11 cellular contexts compared by ENCODE assay signal in the genomic region with DNA sequence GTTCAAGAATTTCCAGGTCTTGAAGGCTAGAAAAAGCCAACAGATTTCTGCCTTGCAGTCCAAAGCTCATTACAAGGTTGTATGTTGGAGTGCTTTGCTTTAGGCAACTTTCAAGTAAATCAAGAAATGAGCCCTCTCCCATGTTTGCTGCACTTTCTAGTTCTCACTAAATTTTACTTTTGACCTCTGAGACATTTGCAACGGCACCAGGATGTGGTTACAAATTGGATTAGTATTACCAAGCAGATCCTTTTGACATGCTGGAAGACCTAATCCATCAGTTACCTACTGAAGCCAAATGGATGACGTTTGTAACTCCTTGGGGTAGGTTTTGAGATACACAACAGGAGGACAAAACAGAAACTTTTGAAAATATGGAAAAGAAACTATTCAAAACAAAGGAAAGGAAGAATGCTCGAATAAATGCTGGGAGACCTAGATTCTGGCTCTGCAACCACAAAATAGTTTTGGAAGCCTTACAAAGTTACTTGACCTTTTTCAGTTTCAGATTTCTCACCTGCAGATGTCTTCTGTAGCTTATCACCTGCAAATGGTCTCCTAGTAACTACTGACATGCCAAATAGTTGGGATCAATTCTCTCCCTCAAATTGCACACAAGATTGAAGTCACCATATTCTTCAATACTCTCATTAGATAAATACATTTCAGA.
DNase-seq lines count a peak whose midpoint lies in the region; ATAC-seq, FAIRE-seq and TF ChIP-seq lines count a peak whose summit lies in the region.
"Had no signal": no experiment of that assay in that cellular context is flagged by ENCODE, and none has a peak within 500 bp of the region (broad histone marks: within the 10 kb centered on the region; RNA-seq: fewer than 3 reads in every experiment).

No MANE protein-coding gene starts in this region.

- peak overlapping the region; percentile 84 for H2BK12ac ChIP-seq in H1 (ENCODE audit: low read depth, low read length)

- H3K14ac ChIP-seq in H1 (ENCODE audit: insufficient read length), result no peak overlapping the region

- H4K5ac ChIP-seq in H1 (ENCODE audit: insufficient read length, low read depth, low read length), result no peak overlapping the region

- no peaks in the 10 kb centered on the region for H3K79me1 ChIP-seq in H1 (ENCODE audit: low read depth, low read length)

- 70% methylated on average over 3 of the region's 3 CpGs; no CpG with 5 or more reads in 1 of the 2 experiments for WGBS in H1 (ENCODE audit: extremely low coverage in 1 of 2, insufficient coverage in 1 of 2, insufficient read length in 1 of 2, insufficient replicate concordance in 2 of 2, low coverage in 1 of 2, low lambda C conversion rate in 2 of 2, missing lambda C conversion rate in 1 of 2), 2 experiments

- H3K9ac ChIP-seq in H1 (replicated peaks in 1 of 4; ENCODE audit: extremely low read depth in 1 of 4, low read depth in 3 of 4, low read length in 3 of 4), result no peak overlapping the region

- H3K4me1 ChIP-seq in GM23338 (ENCODE audit: insufficient read depth), result peaks cover 31% of the 10 kb centered on the region
- peaks cover 1 to 22% (median 12%) of the 10 kb centered on the region in 4 experiments for H3K4me1 ChIP-seq in H1 (replicated peaks in 1 of 4; ENCODE audit: control insufficient read depth in 3 of 4, insufficient read depth in 4 of 4, low read length in 3 of 4)
- H3K4me1 ChIP-seq: Caco-2 had no signal

- peak overlapping the region; percentile 35 for H4K91ac ChIP-seq in H1 (replicated peaks; ENCODE audit: insufficient read length, low read length)

- H3K79me2 ChIP-seq in GM23338 (replicated peaks; ENCODE audit: insufficient read depth) (no peaks in the 10 kb centered on the region), H1 (ENCODE audit: control insufficient read depth in 1 of 2, insufficient read depth in 2 of 2, low read length in 2 of 2) (no peaks in the 10 kb centered on the region)

- no peak for TF ChIP-seq RAD21 in H1 (IDR thresholded peaks at IDR 0.05 in 1 of 2, conservative IDR thresholded peaks at IDR 0.05 in 1 of 2; ENCODE audit: low read depth in 2 of 2, low read length in 2 of 2)

- no peak for TF ChIP-seq POLR2A in H1 (IDR thresholded peaks at IDR 0.05; ENCODE audit: control extremely low read depth in 1 of 2, low read depth in 2 of 2, low read length in 2 of 2)

- H3K4me3 Mint-ChIP-seq in GM23338, result no peak overlapping the region
- no peak overlapping the region for H3K4me3 Mint-ChIP-seq in stimulated activated naive CD8-positive, alpha-beta T cell treated with anti-CD3 and anti-CD28 coated beads, Interleukin-15, amount 100 ng/mL, for 72 hours
- H3K4me3 Mint-ChIP-seq in activated CD4-positive, alpha-beta memory T cell treated with anti-CD3 and anti-CD28 coated beads, Interleukin-2, amount 10 ng/mL, durations not matched to agents 7 days and 5 days, result no peak overlapping the region
- H3K4me3 Mint-ChIP-seq: endodermal cell had no signal

- H4K8ac ChIP-seq in H1 (ENCODE audit: extremely low read depth, insufficient read depth, low read length), result no peak overlapping the region

- no peaks in the 10 kb centered on the region for H3K36me3 ChIP-seq in GM23338 (ENCODE audit: insufficient read depth)
- no peaks in the 10 kb centered on the region for H3K36me3 ChIP-seq in H1 (ENCODE audit: control insufficient read depth in 2 of 4, insufficient read depth in 4 of 4, low read length in 3 of 4)

- H3K4me2 ChIP-seq in GM23338, result peak overlapping the region; percentile 13
- no peak overlapping the region for H3K4me2 ChIP-seq in H1 (ENCODE audit: insufficient read depth in 1 of 2, low read depth in 2 of 2, low read length in 2 of 2)

- peak overlapping the region; percentile 97 for H2BK120ac ChIP-seq in H1 (replicated peaks; ENCODE audit: low read depth, low read length)

- peak; percentile 45 for ATAC-seq in GM19023 (IDR thresholded peaks at IDR 0.05; ENCODE audit: unreplicated experiment)
- no peak for ATAC-seq in GM23338
- ATAC-seq in HG03354 (IDR thresholded peaks at IDR 0.05; ENCODE audit: poor library complexity, severe bottlenecking, unreplicated experiment), result peak; percentile 69
- no peak for ATAC-seq in stimulated activated naive CD8-positive, alpha-beta T cell treated with anti-CD3 and anti-CD28 coated beads, Interleukin-15, amount 100 ng/mL, for 72 hours

- H3K4ac ChIP-seq in H1 (replicated peaks; ENCODE audit: insufficient read length, low read depth, low read length), result no peak overlapping the region

- no peaks in the 10 kb centered on the region; the same call in 1 of the 2 replicates for H3K23me2 ChIP-seq in H1 (ENCODE audit: low read depth, low read length)

- H3K56ac ChIP-seq in H1 (replicated peaks; ENCODE audit: insufficient read length, low read depth, low read length), result no peak overlapping the region

- peak overlapping the region; percentile 85; the same call in 1 of the 2 replicates for H2BK5ac ChIP-seq in H1 (ENCODE audit: low read depth, low read length)

- H3F3A ChIP-seq in GM23338 (replicated peaks; ENCODE audit: low read depth), result peaks cover 5% of the 10 kb centered on the region; the same call in 1 of the 2 replicates

- no peaks in the 10 kb centered on the region; the same call in 2 of the 3 replicates for H3K9me3 Mint-ChIP-seq in GM23338
- H3K9me3 Mint-ChIP-seq in stimulated activated naive CD8-positive, alpha-beta T cell treated with anti-CD3 and anti-CD28 coated beads, Interleukin-15, amount 100 ng/mL, for 72 hours, result no peaks in the 10 kb centered on the region
- H3K9me3 Mint-ChIP-seq in activated CD4-positive, alpha-beta memory T cell treated with anti-CD3 and anti-CD28 coated beads, Interleukin-2, amount 10 ng/mL, durations not matched to agents 7 days and 5 days, result peaks cover 2% of the 10 kb centered on the region
- H3K9me3 Mint-ChIP-seq: endodermal cell had no signal

- H2AK5ac ChIP-seq in H1 (ENCODE audit: low read depth, low read length), result peak overlapping the region; percentile 47; the same call in 1 of the 2 replicates

- H4K20me1 ChIP-seq in GM23338 (replicated peaks; ENCODE audit: insufficient read depth), result no peaks in the 10 kb centered on the region
- H4K20me1 ChIP-seq in H1 (replicated peaks in 1 of 2; ENCODE audit: control insufficient read depth in 1 of 2, insufficient read depth in 2 of 2, low read length in 2 of 2), result no peaks in the 10 kb centered on the region

- FAIRE-seq in H1 (lab: Jason Lieb, UNC), result peak; percentile 52

- CTCF ChIA-PET in H1 (lab: Charles Lee; ENCODE audit: partially characterized antibody), result interaction anchor here (0.6 to 5.5 kb wide), 26 partner anchors 8 to 611 kb away, joined by 3 to 34 read pairs (median 4); partner anchors contain the start of gene ADGRL2
- CTCF ChIA-PET in activated CD4-positive, alpha-beta memory T cell treated with anti-CD3 and anti-CD28 coated beads, Interleukin-2, amount 10 ng/mL, durations not matched to agents 7 days and 5 days (lab: Charles Lee), result no interaction called here

- peaks cover 3% of the 10 kb centered on the region; the same call in 1 of the 3 replicates for H3K36me3 Mint-ChIP-seq in GM23338 (ENCODE audit: low read depth)
- no peaks in the 10 kb centered on the region for H3K36me3 Mint-ChIP-seq in activated CD4-positive, alpha-beta memory T cell treated with anti-CD3 and anti-CD28 coated beads, Interleukin-2, amount 10 ng/mL, durations not matched to agents 7 days and 5 days (ENCODE audit: low read depth)

- peak overlapping the region; percentile 21; the same call in 1 of the 2 replicates for H3K18ac ChIP-seq in H1 (ENCODE audit: extremely low read depth, low read length)

- H3K23ac ChIP-seq in H1 (ENCODE audit: insufficient read length), result no peak overlapping the region

- H3K4me1 Mint-ChIP-seq in GM23338, result peaks cover 79% of the 10 kb centered on the region
- no peaks in the 10 kb centered on the region for H3K4me1 Mint-ChIP-seq in stimulated activated naive CD8-positive, alpha-beta T cell treated with anti-CD3 and anti-CD28 coated beads, Interleukin-15, amount 100 ng/mL, for 72 hours
- H3K4me1 Mint-ChIP-seq in activated CD4-positive, alpha-beta memory T cell treated with anti-CD3 and anti-CD28 coated beads, Interleukin-2, amount 10 ng/mL, durations not matched to agents 7 days and 5 days, result peaks cover 4% of the 10 kb centered on the region

- peak overlapping the region; percentile 91 for H2BK20ac ChIP-seq in H1 (ENCODE audit: low read length)

- POLR2A ChIA-PET in H1 (lab: Charles Lee; ENCODE audit: partially characterized antibody), result interaction anchor here (1.0 to 1.9 kb wide), 2 partner anchors 252 to 253 kb away, joined by 3 to 7 read pairs; partner anchors contain the start of gene ADGRL2
- POLR2A ChIA-PET in activated CD4-positive, alpha-beta memory T cell treated with anti-CD3 and anti-CD28 coated beads, Interleukin-2, amount 10 ng/mL, durations not matched to agents 7 days and 5 days (lab: Charles Lee), result no interaction called here

- peaks cover 9% of the 10 kb centered on the region; the same call in 1 of the 2 replicates for H3K9me2 ChIP-seq in GM23338 (ENCODE audit: insufficient read depth)

- no peak overlapping the region for H3K4me3 ChIP-seq in GM23338
- no peak overlapping the region for H3K4me3 ChIP-seq in H1 (ENCODE audit: extremely low read depth in 1 of 4, insufficient read depth in 2 of 4, low read depth in 3 of 4, low read length in 4 of 4)

- H3K27me3 Mint-ChIP-seq in GM23338 (ENCODE audit: insufficient read depth, low read depth, poor library complexity), result peaks cover 6% of the 10 kb centered on the region
- no peaks in the 10 kb centered on the region for H3K27me3 Mint-ChIP-seq in stimulated activated naive CD8-positive, alpha-beta T cell treated with anti-CD3 and anti-CD28 coated beads, Interleukin-15, amount 100 ng/mL, for 72 hours
- H3K27me3 Mint-ChIP-seq in activated CD4-positive, alpha-beta memory T cell treated with anti-CD3 and anti-CD28 coated beads, Interleukin-2, amount 10 ng/mL, durations not matched to agents 7 days and 5 days, result no peaks in the 10 kb centered on the region

- H3K27me3 ChIP-seq in GM23338 (ENCODE audit: insufficient read depth), result no peaks in the 10 kb centered on the region
- H3K27me3 ChIP-seq in H1 (replicated peaks in 1 of 4; ENCODE audit: control insufficient read depth in 3 of 4, extremely low read depth in 1 of 4, insufficient read depth in 3 of 4, low read length in 3 of 4), result no peaks in the 10 kb centered on the region

- no peak overlapping the region for H2BK15ac ChIP-seq in H1 (ENCODE audit: low read length)

- DNase-seq in GM23338 (ENCODE audit: low spot score) (no peak), H1 (ENCODE audit: low read depth in 1 of 2, low spot score in 2 of 2) (no peak), SIG-M5 (lab: John Stamatoyannopoulos, UW) (no peak), NCI-H446 (lab: John Stamatoyannopoulos, UW) (no peak)
- DNase-seq in stimulated activated naive CD8-positive, alpha-beta T cell treated with anti-CD3 and anti-CD28 coated beads, Interleukin-15, amount 100 ng/mL, for 72 hours, result no peak
- DNase-seq in activated CD4-positive, alpha-beta memory T cell treated with anti-CD3 and anti-CD28 coated beads, Interleukin-2, amount 10 ng/mL, durations not matched to agents 7 days and 5 days, result no peak
- DNase-seq: endodermal cell, NCI-H1048 had no signal

- H3K9me3 ChIP-seq in H1 (ENCODE audit: insufficient read depth in 2 of 2, low read depth in 1 of 2, low read length in 1 of 2), result no peaks in the 10 kb centered on the region
- H3K9me3 ChIP-seq: Caco-2 had no signal

- TF ChIP-seq CTCF in GM23338 (conservative IDR thresholded peaks at IDR 0.05; ENCODE audit: low read depth in 2 of 2) (no peak), H1 (IDR thresholded peaks at IDR 0.05; ENCODE audit: control extremely low read depth in 1 of 3, insufficient read depth in 1 of 3, low read depth in 1 of 3, low read length in 3 of 3) (no peak)

- H3K27ac Mint-ChIP-seq in GM23338, result peak overlapping the region; percentile 84
- H3K27ac Mint-ChIP-seq in stimulated activated naive CD8-positive, alpha-beta T cell treated with anti-CD3 and anti-CD28 coated beads, Interleukin-15, amount 100 ng/mL, for 72 hours, result no peak overlapping the region
- H3K27ac Mint-ChIP-seq in activated CD4-positive, alpha-beta memory T cell treated with anti-CD3 and anti-CD28 coated beads, Interleukin-2, amount 10 ng/mL, durations not matched to agents 7 days and 5 days, result no peak overlapping the region
- H3K27ac Mint-ChIP-seq: endodermal cell had no signal

- H3K27ac ChIP-seq in GM23338 (ENCODE audit: low read depth), result peak overlapping the region; percentile 91
- peak overlapping the region; percentile 35; the same call in 1 of the 2 replicates for H3K27ac ChIP-seq in H1 (ENCODE audit: low read depth, low read length)

- H2AFZ ChIP-seq in GM23338, result no peak overlapping the region
- no peak overlapping the region for H2AFZ ChIP-seq in H1 (ENCODE audit: low read length)

- no peak for TF ChIP-seq EP300 in H1 (IDR thresholded peaks at IDR 0.05; ENCODE audit: borderline replicate concordance in 1 of 2, low read depth in 2 of 2, low read length in 2 of 2)

Comparison
In these comparisons a context has a peak if more than half of its experiments do, and no peak if none do; other contexts are left out.
1. ATAC-seq: peak in GM19023 (single experiment) and HG03354 (single experiment); none in GM23338 (single experiment) and stimulated activated naive CD8-positive, alpha-beta T cell treated with anti-CD3 and anti-CD28 coated beads, Interleukin-15, amount 100 ng/mL, for 72 hours (single experiment).